ENCODE assay signal across 22 cellular contexts in genomic region chr7:28312973-28313372, GRCh38.
A peak's percentile ranks its signal among the peaks of the same experiment; 100 is the strongest.
DNase-seq lines count a peak whose midpoint lies in the region; ATAC-seq and TF ChIP-seq lines count a peak whose summit lies in the region.
"Had no signal": no experiment of that assay in that cellular context is flagged by ENCODE, and none has a peak within 500 bp of the region (broad histone marks: within the 10 kb centered on the region; RNA-seq: fewer than 3 reads in every experiment).

No MANE protein-coding gene starts in this region.

- no peak overlapping the region for H3K27ac Mint-ChIP-seq in activated T-helper 17 cell treated with anti-CD3 and anti-CD28 coated beads, Interleukin-2, amount 50 U/mL, for 72 hours
- H3K27ac Mint-ChIP-seq: B cell; CD4-positive, alpha-beta T cell; CD8-positive, alpha-beta T cell had no signal

- H3K4me3 ChIP-seq in OCI-LY3 (ENCODE audit: low read length): peak overlapping the region; percentile 10
- H3K4me3 ChIP-seq: A549; BLaER1 treated with 17β-estradiol and CSF1 and Interleukin-3, amounts not matched to agents 10 nM and 100 nM; GM12878 had no signal

- H3K9me3 Mint-ChIP-seq in activated T-helper 17 cell treated with anti-CD3 and anti-CD28 coated beads, Interleukin-2, amount 50 U/mL, for 72 hours: no peaks in the 10 kb centered on the region
- H3K9me3 Mint-ChIP-seq: CD4-positive, alpha-beta T cell; CD8-positive, alpha-beta T cell had no signal

- H3K27me3 ChIP-seq in OCI-LY3 (ENCODE audit: low read depth, low read length): peaks cover 58% of the 10 kb centered on the region
- H3K27me3 ChIP-seq: BLaER1 treated with 17β-estradiol and CSF1 and Interleukin-3, amounts not matched to agents 10 nM and 100 nM had no signal

- peak overlapping the region; percentile 56 for H3K4me2 ChIP-seq in OCI-LY3 (ENCODE audit: low read length)
- H3K4me2 ChIP-seq: A549; BLaER1 treated with 17β-estradiol and CSF1 and Interleukin-3, amounts not matched to agents 10 nM and 100 nM had no signal

- peaks cover 31% of the 10 kb centered on the region for H3K4me1 ChIP-seq in OCI-LY3 (ENCODE audit: low read length)
- H3K4me1 ChIP-seq: BLaER1 treated with 17β-estradiol and CSF1 and Interleukin-3, amounts not matched to agents 10 nM and 100 nM had no signal

- H3K36me3 Mint-ChIP-seq in activated T-helper 17 cell treated with anti-CD3 and anti-CD28 coated beads, Interleukin-2, amount 50 U/mL, for 72 hours (ENCODE audit: low read depth): no peaks in the 10 kb centered on the region
- H3K36me3 Mint-ChIP-seq: CD8-positive, alpha-beta T cell had no signal

- no peaks in the 10 kb centered on the region for H4K20me1 ChIP-seq in OCI-LY3 (ENCODE audit: insufficient read depth, low read length)
- H4K20me1 ChIP-seq: BLaER1 treated with 17β-estradiol and CSF1 and Interleukin-3, amounts not matched to agents 10 nM and 100 nM had no signal

- ATAC-seq in activated T-helper 17 cell treated with anti-CD3 and anti-CD28 coated beads, Interleukin-2, amount 50 U/mL, for 72 hours (replicated peaks): peak; percentile 56
- ATAC-seq: A549; CD8-positive, alpha-beta T cell; GM12878 had no signal

- DNase-seq in DMS53 (lab: John Stamatoyannopoulos, UW) (peak; percentile 35), DMS53 treated with DMSO at 0.1 percent for 48 hours (lab: John Stamatoyannopoulos, UW; ENCODE audit: unreplicated experiment) (no peak), NCI-H128 (lab: John Stamatoyannopoulos, UW; ENCODE audit: unreplicated experiment) (no peak), COLO829 (ENCODE audit: low spot score) (no peak)
- DNase-seq: AML-193; CD4-positive, alpha-beta T cell; CD8-positive, alpha-beta T cell; COR-L47; DMS 273 treated with DMSO at 0.1 percent for 48 hours; DMS153; DMS79; DND-41; EL; GDM1 had no signal

- H3K9me3 ChIP-seq in OCI-LY3 (ENCODE audit: insufficient read depth, low read length): no peaks in the 10 kb centered on the region
- H3K9me3 ChIP-seq: BLaER1 treated with 17β-estradiol and CSF1 and Interleukin-3, amounts not matched to agents 10 nM and 100 nM had no signal

- no peak overlapping the region for H3K9ac ChIP-seq in OCI-LY3 (ENCODE audit: low read length)
- H3K9ac ChIP-seq: BLaER1 treated with 17β-estradiol and CSF1 and Interleukin-3, amounts not matched to agents 10 nM and 100 nM had no signal

- H3K27ac ChIP-seq in OCI-LY3 (ENCODE audit: low read length): no peak overlapping the region
- H3K27ac ChIP-seq: 22Rv1; A549; BLaER1 treated with 17β-estradiol and CSF1 and Interleukin-3, amounts not matched to agents 10 nM and 100 nM; C4-2B had no signal

- H3K4me1 Mint-ChIP-seq in activated T-helper 17 cell treated with anti-CD3 and anti-CD28 coated beads, Interleukin-2, amount 50 U/mL, for 72 hours: no peaks in the 10 kb centered on the region
- H3K4me1 Mint-ChIP-seq: B cell had no signal

- H3K36me3 ChIP-seq in OCI-LY3 (replicated peaks; ENCODE audit: low read depth, low read length): no peaks in the 10 kb centered on the region
- H3K36me3 ChIP-seq: BLaER1 treated with 17β-estradiol and CSF1 and Interleukin-3, amounts not matched to agents 10 nM and 100 nM had no signal

- TF ChIP-seq CTCF in OCI-LY3 (IDR thresholded peaks at IDR 0.05; ENCODE audit: low read depth, low read length): no peak

- peaks cover 35% of the 10 kb centered on the region for H3K27me3 Mint-ChIP-seq in activated T-helper 17 cell treated with anti-CD3 and anti-CD28 coated beads, Interleukin-2, amount 50 U/mL, for 72 hours

- no peak overlapping the region for H2AFZ ChIP-seq in OCI-LY3 (ENCODE audit: low read depth, low read length)

- H3K79me2 ChIP-seq in OCI-LY3 (ENCODE audit: low read length): no peaks in the 10 kb centered on the region

- no peak overlapping the region for H3K4me3 Mint-ChIP-seq in activated T-helper 17 cell treated with anti-CD3 and anti-CD28 coated beads, Interleukin-2, amount 50 U/mL, for 72 hours
- H3K4me3 Mint-ChIP-seq: B cell; CD4-positive, alpha-beta T cell; CD8-positive, alpha-beta T cell had no signal
